ENCODE assay signal across 26 cellular contexts in the genomic region with DNA sequence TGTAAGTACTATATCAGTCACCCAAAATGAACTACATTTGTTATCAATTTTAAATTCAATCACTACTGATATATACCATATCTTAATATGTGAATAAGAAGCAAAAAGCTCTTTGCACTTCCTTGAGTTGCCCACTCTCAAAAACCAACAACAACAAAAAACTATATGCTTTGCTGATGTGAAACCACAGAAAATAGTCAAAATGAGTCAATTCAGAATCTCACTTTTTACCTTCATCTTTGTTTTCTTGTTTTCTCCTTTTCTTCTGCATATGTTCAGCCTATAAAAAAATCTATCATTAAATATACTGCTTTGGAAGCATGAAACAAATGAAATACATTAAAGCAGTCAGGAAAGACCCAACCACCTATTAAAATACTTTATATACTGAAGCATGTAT.
"Had no signal": no experiment of that assay in that cellular context is flagged by ENCODE, and none has a peak within 500 bp of the region (broad histone marks: within the 10 kb centered on the region; RNA-seq: fewer than 3 reads in every experiment).

No MANE protein-coding gene starts in this region.

- H3K9me3 Mint-ChIP-seq: memory B cell, naive B cell had no signal

- H3K4me3 Mint-ChIP-seq: memory B cell, mesothelial cell of epicardium, naive B cell had no signal

- H3K27me3 Mint-ChIP-seq: memory B cell, naive B cell had no signal

- H3K4me3 ChIP-seq: coronary artery, dorsolateral prefrontal cortex, esophagus muscularis mucosa, gastrocnemius medialis, heart right ventricle, left lung, lung, mucosa of descending colon had no signal

- H3K27ac ChIP-seq: coronary artery, dorsolateral prefrontal cortex, esophagus muscularis mucosa, gastrocnemius medialis, heart right ventricle, left lung had no signal

- ATAC-seq: gastrocnemius medialis, heart right ventricle, left cardiac atrium, left lung, left ventricle myocardium superior, mucosa of descending colon had no signal

- H3K4me1 Mint-ChIP-seq: memory B cell, mesothelial cell of epicardium, naive B cell had no signal

- DNase-seq: dermis blood vessel endothelial cell; dorsolateral prefrontal cortex; effector CD4-positive, alpha-beta T cell; effector memory CD4-positive, alpha-beta T cell; foreskin fibroblast; foreskin melanocyte; gastrocnemius medialis; glutamatergic neuron; head of caudate nucleus; heart right ventricle; hippocampal formation; left cardiac atrium; left lung; left ventricle myocardium superior; mammary epithelial cell; mucosa of descending colon; naive B cell had no signal

- H3K27me3 ChIP-seq: dorsolateral prefrontal cortex, esophagus muscularis mucosa, gastrocnemius medialis, heart right ventricle, left lung had no signal

- H3K27ac Mint-ChIP-seq: memory B cell, mesothelial cell of epicardium had no signal

- H3K4me1 ChIP-seq: esophagus muscularis mucosa, gastrocnemius medialis, left lung had no signal

- H3K9me3 ChIP-seq: esophagus muscularis mucosa, gastrocnemius medialis, heart right ventricle, left lung, mucosa of descending colon had no signal

- FAIRE-seq: colon, endothelial cell of umbilical vein, islet of Langerhans, keratinocyte had no signal
